Comparison of ENCODE assay signal across 1 cellular context in the genomic region with DNA sequence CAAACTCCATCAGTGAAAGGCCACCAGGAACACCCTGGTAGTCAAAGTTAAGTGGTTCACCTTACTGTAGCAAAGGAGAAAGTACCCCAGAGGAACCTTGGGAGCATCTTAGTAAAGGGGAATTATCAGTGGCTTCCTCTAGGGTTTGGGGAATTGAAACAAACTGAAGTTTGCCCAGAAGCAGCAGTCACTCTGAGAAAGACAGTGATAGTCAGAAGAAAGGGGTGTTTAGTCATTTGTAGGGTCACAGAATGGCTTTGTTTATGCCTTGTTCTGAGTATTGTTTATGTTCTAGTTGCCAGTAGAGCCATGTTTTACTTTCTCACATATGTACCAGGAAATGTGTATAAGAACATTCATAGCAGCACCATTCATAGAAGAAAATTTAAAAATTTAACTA.
TF ChIP-seq lines count a peak whose summit lies in the region.

No MANE protein-coding gene starts in this region.

TF ChIP-seq in GM12878, 131 proteins besides CTCF, POLR2A, EP300 and RAD21 (continued from another document):
- TF ChIP-seq IRF3 (IDR thresholded peaks at IDR 0.05): no peak
- no peak for TF ChIP-seq EZH2 (IDR thresholded peaks at IDR 0.05; ENCODE audit: borderline replicate concordance, control insufficient read depth, low read depth, low read length)
- TF ChIP-seq TBL1XR1 (IDR thresholded peaks at IDR 0.05; ENCODE audit: low read depth, low read length): no peak
- TF ChIP-seq NRF1 (conservative IDR thresholded peaks at IDR 0.05; ENCODE audit: low read depth, low read length): no peak
- TF ChIP-seq SUPT20H (IDR thresholded peaks at IDR 0.05; ENCODE audit: borderline replicate concordance, control insufficient read depth, low read depth, low read length): no peak
- TF ChIP-seq, protein P1, sequence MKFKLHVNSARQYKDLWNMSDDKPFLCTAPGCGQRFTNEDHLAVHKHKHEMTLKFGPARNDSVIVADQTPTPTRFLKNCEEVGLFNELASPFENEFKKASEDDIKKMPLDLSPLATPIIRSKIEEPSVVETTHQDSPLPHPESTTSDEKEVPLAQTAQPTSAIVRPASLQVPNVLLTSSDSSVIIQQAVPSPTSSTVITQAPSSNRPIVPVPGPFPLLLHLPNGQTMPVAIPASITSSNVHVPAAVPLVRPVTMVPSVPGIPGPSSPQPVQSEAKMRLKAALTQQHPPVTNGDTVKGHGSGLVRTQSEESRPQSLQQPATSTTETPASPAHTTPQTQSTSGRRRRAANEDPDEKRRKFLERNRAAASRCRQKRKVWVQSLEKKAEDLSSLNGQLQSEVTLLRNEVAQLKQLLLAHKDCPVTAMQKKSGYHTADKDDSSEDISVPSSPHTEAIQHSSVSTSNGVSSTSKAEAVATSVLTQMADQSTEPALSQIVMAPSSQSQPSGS (IDR thresholded peaks at IDR 0.05; ENCODE audit: low read length): 0 out of 2 replicates have a peak, but pooled peaks have one; percentile 35
- peak; percentile 42; the same call in 1 of the 2 replicates for TF ChIP-seq IRF4 (IDR thresholded peaks at IDR 0.05; ENCODE audit: low read depth, low read length)
- peak; percentile 44; the same call in 1 of the 2 replicates for TF ChIP-seq EED (IDR thresholded peaks at IDR 0.05; ENCODE audit: low read depth)
- 0 out of 2 replicates have a peak, but pooled peaks have one; percentile 21 for TF ChIP-seq DPF2 (IDR thresholded peaks at IDR 0.05)
- TF ChIP-seq, protein P2, sequence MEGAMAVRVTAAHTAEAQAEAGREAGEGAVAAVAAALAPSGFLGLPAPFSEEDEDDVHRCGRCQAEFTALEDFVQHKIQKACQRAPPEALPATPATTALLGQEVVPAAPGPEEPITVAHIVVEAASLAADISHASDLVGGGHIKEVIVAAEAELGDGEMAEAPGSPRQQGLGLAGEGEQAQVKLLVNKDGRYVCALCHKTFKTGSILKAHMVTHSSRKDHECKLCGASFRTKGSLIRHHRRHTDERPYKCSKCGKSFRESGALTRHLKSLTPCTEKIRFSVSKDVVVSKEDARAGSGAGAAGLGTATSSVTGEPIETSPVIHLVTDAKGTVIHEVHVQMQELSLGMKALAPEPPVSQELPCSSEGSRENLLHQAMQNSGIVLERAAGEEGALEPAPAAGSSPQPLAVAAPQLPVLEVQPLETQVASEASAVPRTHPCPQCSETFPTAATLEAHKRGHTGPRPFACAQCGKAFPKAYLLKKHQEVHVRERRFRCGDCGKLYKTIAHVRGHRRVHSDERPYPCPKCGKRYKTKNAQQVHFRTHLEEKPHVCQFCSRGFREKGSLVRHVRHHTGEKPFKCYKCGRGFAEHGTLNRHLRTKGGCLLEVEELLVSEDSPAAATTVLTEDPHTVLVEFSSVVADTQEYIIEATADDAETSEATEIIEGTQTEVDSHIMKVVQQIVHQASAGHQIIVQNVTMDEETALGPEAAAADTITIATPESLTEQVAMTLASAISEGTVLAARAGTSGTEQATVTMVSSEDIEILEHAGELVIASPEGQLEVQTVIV (IDR thresholded peaks at IDR 0.05; ENCODE audit: borderline replicate concordance, partially characterized antibody): no peak
- TF ChIP-seq JUNB (IDR thresholded peaks at IDR 0.05): peak; percentile 40; the same call in 1 of the 2 replicates
- no peak for TF ChIP-seq STAT3 (IDR thresholded peaks at IDR 0.05; ENCODE audit: low read depth, low read length)
- peak; percentile 54 to 69 for TF ChIP-seq IKZF2 (IDR thresholded peaks at IDR 0.05)
- no peak for TF ChIP-seq E2F4 (IDR thresholded peaks at IDR 0.05; ENCODE audit: low read depth, low read length)
- peak; percentile 32; the same call in 1 of the 2 replicates for TF ChIP-seq PKNOX1 (IDR thresholded peaks at IDR 0.05)
- TF ChIP-seq CBX5 (IDR thresholded peaks at IDR 0.05; ENCODE audit: low read depth): no peak
- TF ChIP-seq IKZF1 (conservative IDR thresholded peaks at IDR 0.05): 0 out of 2 replicates have a peak, but pooled peaks have one; percentile 19
- no peak for TF ChIP-seq KAT2A (conservative IDR thresholded peaks at IDR 0.05; ENCODE audit: control insufficient read depth, low read depth, low read length)
- TF ChIP-seq RELB (IDR thresholded peaks at IDR 0.05; ENCODE audit: low read depth): peak; percentile 37; the same call in 1 of the 2 replicates
